9 cellular contexts compared by ENCODE assay signal in the genomic region with DNA sequence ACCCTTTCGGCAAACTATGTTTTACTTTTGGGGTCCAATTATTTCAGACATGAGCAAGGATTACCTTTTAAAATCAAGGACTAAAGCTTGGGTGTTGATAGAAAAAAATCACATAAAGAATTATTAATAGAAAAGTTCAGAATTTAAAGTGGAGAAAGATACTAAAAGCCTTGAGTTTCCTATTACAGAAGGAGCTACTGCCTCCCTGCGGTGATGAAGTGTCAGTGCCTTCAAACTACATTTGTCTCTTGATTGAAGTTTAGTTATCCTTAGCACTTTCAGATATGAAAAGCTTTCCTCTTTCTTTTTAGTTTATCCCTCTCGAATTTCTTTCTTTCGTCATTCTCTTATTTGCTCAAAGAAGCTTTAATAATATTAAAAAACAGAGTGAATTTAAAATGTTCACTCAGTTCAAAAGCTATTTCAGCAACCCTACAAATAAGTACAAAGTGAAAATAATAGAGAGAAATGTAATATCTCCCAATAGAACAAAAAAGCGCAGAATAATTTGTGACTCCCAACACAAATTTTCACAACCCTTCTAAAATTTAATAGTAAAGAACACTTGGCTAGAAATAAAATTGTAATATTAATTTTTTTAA.
DNase-seq lines count a peak whose midpoint lies in the region; ATAC-seq and TF ChIP-seq lines count a peak whose summit lies in the region.
"Had no signal": no experiment of that assay in that cellular context is flagged by ENCODE, and none has a peak within 500 bp of the region (broad histone marks: within the 10 kb centered on the region; RNA-seq: fewer than 3 reads in every experiment).

No MANE protein-coding gene starts in this region.

- peak; percentile 47 for DNase-seq in activated naive CD4-positive, alpha-beta T cell treated with anti-CD3 and anti-CD28 coated beads, Interleukin-2, amount 10 ng/mL, durations not matched to agents 7 days and 5 days
- DNase-seq in activated naive CD4-positive, alpha-beta T cell treated with anti-CD3 and anti-CD28 coated beads, Interleukin-2, amount 50 U/mL, for 16 hours = no peak
- DNase-seq in LoVo (ENCODE audit: low spot score) (peak; percentile 26), SK-N-DZ (ENCODE audit: low spot score) (peak; percentile 46), fibroblast of peridontal ligament (ENCODE audit: extremely low read depth) (peak; percentile 70), prostate gland (ENCODE audit: low spot score) (no peak)
- DNase-seq in activated T-cell treated with anti-CD3 and anti-CD28 coated beads, Interleukin-2, amount 50 U/mL, for 1 hour = no peak

- H3K36me3 Mint-ChIP-seq in activated naive CD4-positive, alpha-beta T cell treated with anti-CD3 and anti-CD28 coated beads, Interleukin-2, amount 10 ng/mL, durations not matched to agents 7 days and 5 days = no peaks in the 10 kb centered on the region

- H3K4me1 Mint-ChIP-seq in activated naive CD4-positive, alpha-beta T cell treated with anti-CD3 and anti-CD28 coated beads, Interleukin-2, amount 10 ng/mL, durations not matched to agents 7 days and 5 days = no peaks in the 10 kb centered on the region

- no peak overlapping the region for H3K4me3 Mint-ChIP-seq in activated naive CD4-positive, alpha-beta T cell treated with anti-CD3 and anti-CD28 coated beads, Interleukin-2, amount 10 ng/mL, durations not matched to agents 7 days and 5 days

- H3K4me3 ChIP-seq in prostate gland = no peak overlapping the region

- ATAC-seq in GM21619 (IDR thresholded peaks at IDR 0.05; ENCODE audit: unreplicated experiment) = peak; percentile 88

- intact Hi-C loops in prostate gland (cut with DNase I) = loop anchor here (5.0 kb wide), 1 partner anchor 293 kb away; no protein-coding TSS in a partner anchor

- WGBS in prostate gland = 29% methylated on average over 5 of the region's 5 CpGs

- H3K27me3 ChIP-seq in prostate gland (replicated peaks; ENCODE audit: insufficient read depth) = no peaks in the 10 kb centered on the region

- no peak overlapping the region for H3K27ac ChIP-seq in prostate gland
- H3K27ac ChIP-seq: epithelial cell of prostate had no signal

- CTCF ChIA-PET in activated naive CD4-positive, alpha-beta T cell treated with anti-CD3 and anti-CD28 coated beads, Interleukin-2, amount 10 ng/mL, durations not matched to agents 7 days and 5 days (lab: Charles Lee) = interaction anchor here (0.7 to 2.5 kb wide), 14 partner anchors 8 to 413 kb away, joined by 3 to 12 read pairs (median 4); no protein-coding TSS in a partner anchor

- peak; percentile 27 to 69 (median 49) for TF ChIP-seq CTCF in prostate gland (IDR thresholded peaks at IDR 0.05)

- no peaks in the 10 kb centered on the region for H3K36me3 ChIP-seq in prostate gland

- H3K9me3 ChIP-seq in prostate gland = no peaks in the 10 kb centered on the region

- TF ChIP-seq POLR2A in prostate gland (IDR thresholded peaks at IDR 0.05) = no peak

- H3K27me3 Mint-ChIP-seq in activated naive CD4-positive, alpha-beta T cell treated with anti-CD3 and anti-CD28 coated beads, Interleukin-2, amount 10 ng/mL, durations not matched to agents 7 days and 5 days = no peaks in the 10 kb centered on the region

- H3K9me3 Mint-ChIP-seq in activated naive CD4-positive, alpha-beta T cell treated with anti-CD3 and anti-CD28 coated beads, Interleukin-2, amount 10 ng/mL, durations not matched to agents 7 days and 5 days = no peaks in the 10 kb centered on the region

- no peaks in the 10 kb centered on the region for H3K4me1 ChIP-seq in prostate gland (replicated peaks)

- no peak overlapping the region for H3K27ac Mint-ChIP-seq in activated naive CD4-positive, alpha-beta T cell treated with anti-CD3 and anti-CD28 coated beads, Interleukin-2, amount 10 ng/mL, durations not matched to agents 7 days and 5 days

Comparison
In these comparisons a context has a peak if more than half of its experiments do, and no peak if none do; other contexts are left out.
1. DNase-seq: peak in activated naive CD4-positive, alpha-beta T cell treated with anti-CD3 and anti-CD28 coated beads, Interleukin-2, amount 10 ng/mL, durations not matched to agents 7 days and 5 days (single experiment), LoVo (single experiment), SK-N-DZ (single experiment) and fibroblast of peridontal ligament (single experiment); none in activated naive CD4-positive, alpha-beta T cell treated with anti-CD3 and anti-CD28 coated beads, Interleukin-2, amount 50 U/mL, for 16 hours (single experiment), prostate gland (single experiment) and activated T-cell treated with anti-CD3 and anti-CD28 coated beads, Interleukin-2, amount 50 U/mL, for 1 hour (single experiment).